In genomic region chr15:101209285-101209821, GRCh38 we compare ENCODE assay signal across 18 cellular contexts. TPM values are rescaled to one million over a fixed set of nuclear protein-coding genes. Genes with fewer than 3 reads are reported as not detected.
DNase-seq lines count a peak whose midpoint lies in the region; ATAC-seq and TF ChIP-seq lines count a peak whose summit lies in the region.
"Had no signal": no experiment of that assay in that cellular context is flagged by ENCODE, and none has a peak within 500 bp of the region (broad histone marks: within the 10 kb centered on the region; RNA-seq: fewer than 3 reads in every experiment).

No MANE protein-coding gene starts in this region.

- TF ChIP-seq CTCF in activated CD8-positive, alpha-beta T cell treated with anti-CD3 and anti-CD28 coated beads for 36 hours (IDR thresholded peaks at IDR 0.05) = no peak
- no peak for TF ChIP-seq CTCF in MM.1S (IDR thresholded peaks at IDR 0.05; ENCODE audit: low read length)
- TF ChIP-seq CTCF in neutrophil (IDR thresholded peaks at IDR 0.05) = no peak

- H3K36me3 ChIP-seq in MM.1S (replicated peaks; ENCODE audit: insufficient read depth, low read length) = peaks cover 8% of the 10 kb centered on the region; the same call in 1 of the 2 replicates
- peaks cover 6% of the 10 kb centered on the region for H3K36me3 ChIP-seq in neutrophil
- H3K36me3 ChIP-seq: lower lobe of right lung had no signal

- H3K4me1 Mint-ChIP-seq in activated CD8-positive, alpha-beta T cell treated with anti-CD3 and anti-CD28 coated beads for 36 hours (ENCODE audit: low read depth) = peaks cover 89% of the 10 kb centered on the region
- H3K4me1 Mint-ChIP-seq in activated CD8-positive, alpha-beta T cell treated with anti-CD3 and anti-CD28 coated beads, Interleukin-2, amount 10 ng/mL, durations not matched to agents 7 days and 5 days (ENCODE audit: low read depth) = peaks cover 77% of the 10 kb centered on the region
- H3K4me1 Mint-ChIP-seq in dendritic cell treated with granulocyte-macrophage colony-stimulating factor and Interleukin-4, amounts not matched to agents 40 ng/mL and 50 ng/mL, for 4 days (ENCODE audit: low read depth) = peaks cover 83% of the 10 kb centered on the region

- CTCF ChIA-PET in activated CD8-positive, alpha-beta T cell treated with anti-CD3 and anti-CD28 coated beads for 36 hours (lab: Charles Lee) = no interaction called here
- CTCF ChIA-PET in activated CD8-positive, alpha-beta T cell treated with anti-CD3 and anti-CD28 coated beads, Interleukin-2, amount 10 ng/mL, durations not matched to agents 7 days and 5 days (lab: Charles Lee) = interaction anchor here (0.7 to 1.5 kb wide), 6 partner anchors 12 to 81 kb away, joined by 3 to 5 read pairs (median 3); no protein-coding TSS in a partner anchor

- H3K27ac ChIP-seq in MM.1S (ENCODE audit: low read length) (peak overlapping the region; percentile 58; the same call in 1 of the 2 replicates), neutrophil (peak overlapping the region; percentile 92)
- H3K27ac ChIP-seq: lower lobe of right lung, PC-9 had no signal

- H3K79me2 ChIP-seq in MM.1S (ENCODE audit: low read length) = peaks cover 100% of the 10 kb centered on the region

- H3K4me3 ChIP-seq in MM.1S (ENCODE audit: low read length) (no peak overlapping the region), neutrophil (ENCODE audit: low read depth in 1 of 2, low read length in 1 of 2) (no peak overlapping the region)
- H3K4me3 ChIP-seq: lower lobe of right lung, PC-9 had no signal

- H3K4me3 Mint-ChIP-seq in activated CD8-positive, alpha-beta T cell treated with anti-CD3 and anti-CD28 coated beads for 36 hours = no peak overlapping the region
- no peak overlapping the region for H3K4me3 Mint-ChIP-seq in activated CD8-positive, alpha-beta T cell treated with anti-CD3 and anti-CD28 coated beads, Interleukin-2, amount 10 ng/mL, durations not matched to agents 7 days and 5 days
- no peak overlapping the region for H3K4me3 Mint-ChIP-seq in dendritic cell treated with granulocyte-macrophage colony-stimulating factor and Interleukin-4, amounts not matched to agents 40 ng/mL and 50 ng/mL, for 4 days
- H3K4me3 Mint-ChIP-seq: activated naive CD8-positive, alpha-beta T cell treated with anti-CD3 and anti-CD28 coated beads, Interleukin-2, amount 10 ng/mL, durations not matched to agents 7 days and 5 days; central memory CD8-positive, alpha-beta T cell; IgD-negative memory B cell had no signal

- peaks cover 20% of the 10 kb centered on the region for H3F3A ChIP-seq in MM.1S (ENCODE audit: insufficient read depth, low read length)

- no peaks in the 10 kb centered on the region for H3K9me2 ChIP-seq in MM.1S (replicated peaks; ENCODE audit: insufficient read depth, low read length)

- intact Hi-C loops in activated CD8-positive, alpha-beta T cell treated with anti-CD3 and anti-CD28 coated beads for 36 hours (cut with micrococcal nuclease) = loop anchor here (5.0 kb wide), 1 partner anchor 33 kb away; no protein-coding TSS in a partner anchor
- intact Hi-C loops in dendritic cell treated with granulocyte-macrophage colony-stimulating factor and Interleukin-4, amounts not matched to agents 40 ng/mL and 50 ng/mL, for 4 days (cut with micrococcal nuclease) = loop anchor here (5.0 kb wide), 1 partner anchor 33 kb away; no protein-coding TSS in a partner anchor

- no peaks in the 10 kb centered on the region for H3K9me3 Mint-ChIP-seq in activated CD8-positive, alpha-beta T cell treated with anti-CD3 and anti-CD28 coated beads for 36 hours
- no peaks in the 10 kb centered on the region for H3K9me3 Mint-ChIP-seq in activated CD8-positive, alpha-beta T cell treated with anti-CD3 and anti-CD28 coated beads, Interleukin-2, amount 10 ng/mL, durations not matched to agents 7 days and 5 days (ENCODE audit: insufficient read depth)
- no peaks in the 10 kb centered on the region for H3K9me3 Mint-ChIP-seq in dendritic cell treated with granulocyte-macrophage colony-stimulating factor and Interleukin-4, amounts not matched to agents 40 ng/mL and 50 ng/mL, for 4 days
- H3K9me3 Mint-ChIP-seq: activated naive CD8-positive, alpha-beta T cell treated with anti-CD3 and anti-CD28 coated beads, Interleukin-2, amount 10 ng/mL, durations not matched to agents 7 days and 5 days; central memory CD8-positive, alpha-beta T cell; IgD-negative memory B cell had no signal

- no peak for DNase-seq in activated CD8-positive, alpha-beta T cell treated with anti-CD3 and anti-CD28 coated beads for 36 hours
- no peak for DNase-seq in activated CD8-positive, alpha-beta T cell treated with anti-CD3 and anti-CD28 coated beads, Interleukin-2, amount 10 ng/mL, durations not matched to agents 7 days and 5 days
- no peak for DNase-seq in MM.1S
- DNase-seq in Ammon's horn (ENCODE audit: low spot score) = no peak
- no peak for DNase-seq in activated CD4-positive, CD25-positive, alpha-beta regulatory T cell (lab: John Stamatoyannopoulos, UW)
- DNase-seq: activated naive CD8-positive, alpha-beta T cell treated with anti-CD3 and anti-CD28 coated beads, Interleukin-2, amount 10 ng/mL, durations not matched to agents 7 days and 5 days; foreskin melanocyte; lower lobe of right lung; NCI-H1048; PC-9; retina; substantia nigra; WERI-Rb-1 had no signal

- POLR2A ChIA-PET in activated CD8-positive, alpha-beta T cell treated with anti-CD3 and anti-CD28 coated beads for 36 hours (lab: Charles Lee) = interaction anchor here (1.4 to 1.5 kb wide), 2 partner anchors 10 to 35 kb away, joined by 3 to 4 read pairs; no protein-coding TSS in a partner anchor
- POLR2A ChIA-PET in activated CD8-positive, alpha-beta T cell treated with anti-CD3 and anti-CD28 coated beads, Interleukin-2, amount 10 ng/mL, durations not matched to agents 7 days and 5 days (lab: Charles Lee) = interaction anchor here (0.6 kb wide), 1 partner anchor 14 kb away, joined by 3 read pairs; no protein-coding TSS in a partner anchor

- H3K27ac Mint-ChIP-seq in activated CD8-positive, alpha-beta T cell treated with anti-CD3 and anti-CD28 coated beads for 36 hours = peak overlapping the region; percentile 58
- H3K27ac Mint-ChIP-seq in activated CD8-positive, alpha-beta T cell treated with anti-CD3 and anti-CD28 coated beads, Interleukin-2, amount 10 ng/mL, durations not matched to agents 7 days and 5 days = no peak overlapping the region
- peak overlapping the region; percentile 15 for H3K27ac Mint-ChIP-seq in dendritic cell treated with granulocyte-macrophage colony-stimulating factor and Interleukin-4, amounts not matched to agents 40 ng/mL and 50 ng/mL, for 4 days
- H3K27ac Mint-ChIP-seq: activated naive CD8-positive, alpha-beta T cell treated with anti-CD3 and anti-CD28 coated beads, Interleukin-2, amount 10 ng/mL, durations not matched to agents 7 days and 5 days; IgD-negative memory B cell had no signal

- H2AFZ ChIP-seq in MM.1S (ENCODE audit: low read length) = no peak overlapping the region
- H2AFZ ChIP-seq: PC-9 had no signal

- peaks cover 33% of the 10 kb centered on the region for H3K36me3 Mint-ChIP-seq in activated CD8-positive, alpha-beta T cell treated with anti-CD3 and anti-CD28 coated beads for 36 hours (ENCODE audit: low read depth)
- peaks cover 51% of the 10 kb centered on the region for H3K36me3 Mint-ChIP-seq in activated CD8-positive, alpha-beta T cell treated with anti-CD3 and anti-CD28 coated beads, Interleukin-2, amount 10 ng/mL, durations not matched to agents 7 days and 5 days (ENCODE audit: low read depth)
- no peaks in the 10 kb centered on the region for H3K36me3 Mint-ChIP-seq in dendritic cell treated with granulocyte-macrophage colony-stimulating factor and Interleukin-4, amounts not matched to agents 40 ng/mL and 50 ng/mL, for 4 days (ENCODE audit: low read depth)

- ATAC-seq in activated CD8-positive, alpha-beta T cell treated with anti-CD3 and anti-CD28 coated beads for 36 hours = no peak
- ATAC-seq in activated CD8-positive, alpha-beta T cell treated with anti-CD3 and anti-CD28 coated beads, Interleukin-2, amount 10 ng/mL, durations not matched to agents 7 days and 5 days = no peak
- no peak for ATAC-seq in HG02852 (IDR thresholded peaks at IDR 0.05; ENCODE audit: unreplicated experiment)
- ATAC-seq: lower lobe of right lung had no signal

- peak overlapping the region; percentile 47 for H3K4me2 ChIP-seq in MM.1S (ENCODE audit: low read depth, low read length)
- H3K4me2 ChIP-seq: PC-9 had no signal

- no peaks in the 10 kb centered on the region for H4K20me1 ChIP-seq in MM.1S (ENCODE audit: insufficient read depth, low read length)

- peaks cover 53% of the 10 kb centered on the region for H3K4me1 ChIP-seq in MM.1S (ENCODE audit: low read length)
- H3K4me1 ChIP-seq in neutrophil (ENCODE audit: control insufficient read depth in 1 of 2, insufficient read depth in 1 of 2, low read depth in 1 of 2, low read length in 1 of 2) = peaks cover 96 to 98% of the 10 kb centered on the region in 2 experiments

- H3K9ac ChIP-seq in MM.1S (ENCODE audit: low read length) = 0 out of 2 replicates have a peak overlapping the region, but pooled peaks have one; percentile 3

- H3K9me3 ChIP-seq in MM.1S (replicated peaks; ENCODE audit: insufficient read depth, low read length) (no peaks in the 10 kb centered on the region), neutrophil (no peaks in the 10 kb centered on the region)
- H3K9me3 ChIP-seq: lower lobe of right lung had no signal

- no peaks in the 10 kb centered on the region for H3K27me3 ChIP-seq in MM.1S (replicated peaks; ENCODE audit: insufficient read depth, low read length)
- no peaks in the 10 kb centered on the region for H3K27me3 ChIP-seq in neutrophil

- no peaks in the 10 kb centered on the region for H3K27me3 Mint-ChIP-seq in activated CD8-positive, alpha-beta T cell treated with anti-CD3 and anti-CD28 coated beads for 36 hours
- H3K27me3 Mint-ChIP-seq in activated CD8-positive, alpha-beta T cell treated with anti-CD3 and anti-CD28 coated beads, Interleukin-2, amount 10 ng/mL, durations not matched to agents 7 days and 5 days (ENCODE audit: low read depth) = no peaks in the 10 kb centered on the region
- no peaks in the 10 kb centered on the region for H3K27me3 Mint-ChIP-seq in dendritic cell treated with granulocyte-macrophage colony-stimulating factor and Interleukin-4, amounts not matched to agents 40 ng/mL and 50 ng/mL, for 4 days
- H3K27me3 Mint-ChIP-seq: activated naive CD8-positive, alpha-beta T cell treated with anti-CD3 and anti-CD28 coated beads, Interleukin-2, amount 10 ng/mL, durations not matched to agents 7 days and 5 days; central memory CD8-positive, alpha-beta T cell; IgD-negative memory B cell had no signal

RNA-seq across cellular contexts. Expression of gene CHSY1, which starts 42.5 kb away (rescaled TPM):
- total RNA-seq in activated CD8-positive, alpha-beta T cell treated with anti-CD3 and anti-CD28 coated beads for 36 hours = 10 to 100 TPM; 57.9 to 58.3 TPM
- total RNA-seq in activated CD8-positive, alpha-beta T cell treated with anti-CD3 and anti-CD28 coated beads, Interleukin-2, amount 10 ng/mL, durations not matched to agents 7 days and 5 days = 10 to 100 TPM; 44.6 to 46.4 TPM
